In the genomic region with DNA sequence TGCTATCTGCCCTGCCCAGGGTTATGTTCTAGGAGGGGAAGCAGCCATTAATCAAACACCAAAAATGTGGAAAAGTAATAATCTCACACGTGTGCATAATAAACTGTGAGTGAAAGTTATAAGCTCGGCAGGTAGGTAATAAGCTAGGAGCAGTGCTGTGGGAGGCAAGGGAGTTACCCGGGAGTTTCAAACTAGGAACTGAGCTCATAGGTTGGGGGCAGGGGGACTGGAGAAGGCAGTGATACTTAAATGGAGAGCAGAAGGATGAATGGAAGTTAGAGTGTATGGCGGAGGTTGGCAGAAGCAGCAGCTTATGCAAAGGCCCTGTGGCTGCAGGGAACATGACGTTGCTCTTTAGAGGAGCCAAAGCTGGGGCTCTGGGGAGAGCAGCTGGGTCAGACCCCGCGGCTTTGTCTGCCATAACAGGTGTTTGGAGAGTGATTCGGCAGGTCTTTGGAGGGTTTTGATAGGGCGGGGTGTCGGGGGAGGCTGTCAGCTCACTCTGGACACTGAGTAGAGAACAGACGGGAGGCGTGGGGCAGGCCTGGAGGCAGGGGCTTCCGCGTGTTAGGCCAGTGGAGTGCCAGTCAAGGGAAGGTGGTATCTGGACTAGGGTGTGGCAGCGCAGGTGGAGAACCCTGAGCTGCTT, we compare ENCODE assay signal across 7 cellular contexts. TPM values are rescaled to one million over a fixed set of nuclear protein-coding genes. Genes with fewer than 3 reads are reported as not detected.
A peak's percentile ranks its signal among the peaks of the same experiment; 100 is the strongest.
DNase-seq lines count a peak whose midpoint lies in the region; ATAC-seq and TF ChIP-seq lines count a peak whose summit lies in the region.

No MANE protein-coding gene starts in this region.

- H3K9me3 Mint-ChIP-seq in WTC11 = no peaks in the 10 kb centered on the region
- H3K9me3 Mint-ChIP-seq in stimulated activated memory B cell treated with anti-CD40 and anti-IgM and Interleukin-4, amounts not matched to agents 10 μg/mL and 1 μg/mL and 100 μg/mL, for 72 hours = no peaks in the 10 kb centered on the region
- no peaks in the 10 kb centered on the region for H3K9me3 Mint-ChIP-seq in activated naive CD4-positive, alpha-beta T cell treated with anti-CD3 and anti-CD28 coated beads, Interleukin-2, amount 50 U/mL, for 72 hours

- peaks cover 51% of the 10 kb centered on the region for H3K4me1 ChIP-seq in HUES48 (ENCODE audit: control insufficient read depth, insufficient read depth, low read length)

- DNase-seq in WTC11 (ENCODE audit: low spot score) (no peak), NAMALWA (ENCODE audit: low spot score) (no peak), SIG-M5 (lab: John Stamatoyannopoulos, UW) (no peak)
- DNase-seq in activated naive CD4-positive, alpha-beta T cell treated with anti-CD3 and anti-CD28 coated beads, Interleukin-2, amount 50 U/mL, for 72 hours (ENCODE audit: low spot score in 2 of 2) = no peak

- no peak for TF ChIP-seq CTCF in WTC11 (IDR thresholded peaks at IDR 0.05)

- H3K9ac ChIP-seq in HUES48 (ENCODE audit: low read depth, low read length) = peak overlapping the region; percentile 76

- peaks cover 76% of the 10 kb centered on the region for H3K4me1 Mint-ChIP-seq in WTC11
- H3K4me1 Mint-ChIP-seq in stimulated activated memory B cell treated with anti-CD40 and anti-IgM and Interleukin-4, amounts not matched to agents 10 μg/mL and 1 μg/mL and 100 μg/mL, for 72 hours = peaks cover 11% of the 10 kb centered on the region

- peak overlapping the region; percentile 78 for H3K4me3 Mint-ChIP-seq in WTC11
- peak overlapping the region; percentile 73 for H3K4me3 Mint-ChIP-seq in stimulated activated memory B cell treated with anti-CD40 and anti-IgM and Interleukin-4, amounts not matched to agents 10 μg/mL and 1 μg/mL and 100 μg/mL, for 72 hours

- H3K27me3 Mint-ChIP-seq in WTC11 (ENCODE audit: low read depth) = no peaks in the 10 kb centered on the region
- peaks cover 62% of the 10 kb centered on the region for H3K27me3 Mint-ChIP-seq in stimulated activated memory B cell treated with anti-CD40 and anti-IgM and Interleukin-4, amounts not matched to agents 10 μg/mL and 1 μg/mL and 100 μg/mL, for 72 hours

- peak overlapping the region; percentile 100 for H3K27ac Mint-ChIP-seq in WTC11
- no peak overlapping the region for H3K27ac Mint-ChIP-seq in stimulated activated memory B cell treated with anti-CD40 and anti-IgM and Interleukin-4, amounts not matched to agents 10 μg/mL and 1 μg/mL and 100 μg/mL, for 72 hours
- no peak overlapping the region for H3K27ac Mint-ChIP-seq in activated naive CD4-positive, alpha-beta T cell treated with anti-CD3 and anti-CD28 coated beads, Interleukin-2, amount 50 U/mL, for 72 hours

- H3K36me3 ChIP-seq in HUES48 (ENCODE audit: control insufficient read depth, insufficient read depth, low read length) = peaks cover 37% of the 10 kb centered on the region

- no peaks in the 10 kb centered on the region for H3K27me3 ChIP-seq in HUES48 (ENCODE audit: control insufficient read depth, insufficient read depth, low read length)

- CTCF ChIA-PET in WTC11 (lab: Charles Lee) = interaction anchor here (0.6 to 4.7 kb wide), 9 partner anchors 13 to 950 kb away, joined by 3 to 23 read pairs (median 4); a partner anchor contains a TSS

- peak overlapping the region; percentile 93 for H3K27ac ChIP-seq in HUES48 (ENCODE audit: low read depth, low read length)

- H3K9me3 ChIP-seq in HUES48 (ENCODE audit: control insufficient read depth, insufficient read depth, low read length) = no peaks in the 10 kb centered on the region
- no peaks in the 10 kb centered on the region for H3K9me3 ChIP-seq in iPS-18c (ENCODE audit: control insufficient read depth, insufficient read depth, low read length)

- no peak for ATAC-seq in WTC11
- ATAC-seq in stimulated activated memory B cell treated with anti-CD40 and anti-IgM and Interleukin-4, amounts not matched to agents 10 μg/mL and 1 μg/mL and 100 μg/mL, for 72 hours = no peak
- no peak for ATAC-seq in activated naive CD4-positive, alpha-beta T cell treated with anti-CD3 and anti-CD28 coated beads, Interleukin-2, amount 50 U/mL, for 72 hours

- peak overlapping the region; percentile 61 for H3K4me3 ChIP-seq in HUES48 (ENCODE audit: low read depth, low read length)
- peak overlapping the region; percentile 37 for H3K4me3 ChIP-seq in iPS-18c (ENCODE audit: insufficient read depth, low read depth, low read length)

- H3K36me3 Mint-ChIP-seq in WTC11 = peaks cover 21% of the 10 kb centered on the region
- H3K36me3 Mint-ChIP-seq in stimulated activated memory B cell treated with anti-CD40 and anti-IgM and Interleukin-4, amounts not matched to agents 10 μg/mL and 1 μg/mL and 100 μg/mL, for 72 hours = no peaks in the 10 kb centered on the region
- no peaks in the 10 kb centered on the region for H3K36me3 Mint-ChIP-seq in activated naive CD4-positive, alpha-beta T cell treated with anti-CD3 and anti-CD28 coated beads, Interleukin-2, amount 50 U/mL, for 72 hours

- POLR2A ChIA-PET in WTC11 (lab: Charles Lee) = interaction anchor here (0.5 to 3.5 kb wide), 14 partner anchors 8 to 192 kb away, joined by 3 to 24 read pairs (median 5); a partner anchor contains a TSS

TF ChIP-seq in WTC11, 78 proteins besides CTCF, POLR2A, EP300 and RAD21 (continues in another document):
- TF ChIP-seq, protein P1, sequence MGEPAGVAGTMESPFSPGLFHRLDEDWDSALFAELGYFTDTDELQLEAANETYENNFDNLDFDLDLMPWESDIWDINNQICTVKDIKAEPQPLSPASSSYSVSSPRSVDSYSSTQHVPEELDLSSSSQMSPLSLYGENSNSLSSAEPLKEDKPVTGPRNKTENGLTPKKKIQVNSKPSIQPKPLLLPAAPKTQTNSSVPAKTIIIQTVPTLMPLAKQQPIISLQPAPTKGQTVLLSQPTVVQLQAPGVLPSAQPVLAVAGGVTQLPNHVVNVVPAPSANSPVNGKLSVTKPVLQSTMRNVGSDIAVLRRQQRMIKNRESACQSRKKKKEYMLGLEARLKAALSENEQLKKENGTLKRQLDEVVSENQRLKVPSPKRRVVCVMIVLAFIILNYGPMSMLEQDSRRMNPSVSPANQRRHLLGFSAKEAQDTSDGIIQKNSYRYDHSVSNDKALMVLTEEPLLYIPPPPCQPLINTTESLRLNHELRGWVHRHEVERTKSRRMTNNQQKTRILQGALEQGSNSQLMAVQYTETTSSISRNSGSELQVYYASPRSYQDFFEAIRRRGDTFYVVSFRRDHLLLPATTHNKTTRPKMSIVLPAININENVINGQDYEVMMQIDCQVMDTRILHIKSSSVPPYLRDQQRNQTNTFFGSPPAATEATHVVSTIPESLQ (CRISPR knock-in tag; IDR thresholded peaks at IDR 0.05) = no peak
- TF ChIP-seq TP53 (CRISPR knock-in tag; IDR thresholded peaks at IDR 0.05) = no peak
- TF ChIP-seq, protein P2, sequence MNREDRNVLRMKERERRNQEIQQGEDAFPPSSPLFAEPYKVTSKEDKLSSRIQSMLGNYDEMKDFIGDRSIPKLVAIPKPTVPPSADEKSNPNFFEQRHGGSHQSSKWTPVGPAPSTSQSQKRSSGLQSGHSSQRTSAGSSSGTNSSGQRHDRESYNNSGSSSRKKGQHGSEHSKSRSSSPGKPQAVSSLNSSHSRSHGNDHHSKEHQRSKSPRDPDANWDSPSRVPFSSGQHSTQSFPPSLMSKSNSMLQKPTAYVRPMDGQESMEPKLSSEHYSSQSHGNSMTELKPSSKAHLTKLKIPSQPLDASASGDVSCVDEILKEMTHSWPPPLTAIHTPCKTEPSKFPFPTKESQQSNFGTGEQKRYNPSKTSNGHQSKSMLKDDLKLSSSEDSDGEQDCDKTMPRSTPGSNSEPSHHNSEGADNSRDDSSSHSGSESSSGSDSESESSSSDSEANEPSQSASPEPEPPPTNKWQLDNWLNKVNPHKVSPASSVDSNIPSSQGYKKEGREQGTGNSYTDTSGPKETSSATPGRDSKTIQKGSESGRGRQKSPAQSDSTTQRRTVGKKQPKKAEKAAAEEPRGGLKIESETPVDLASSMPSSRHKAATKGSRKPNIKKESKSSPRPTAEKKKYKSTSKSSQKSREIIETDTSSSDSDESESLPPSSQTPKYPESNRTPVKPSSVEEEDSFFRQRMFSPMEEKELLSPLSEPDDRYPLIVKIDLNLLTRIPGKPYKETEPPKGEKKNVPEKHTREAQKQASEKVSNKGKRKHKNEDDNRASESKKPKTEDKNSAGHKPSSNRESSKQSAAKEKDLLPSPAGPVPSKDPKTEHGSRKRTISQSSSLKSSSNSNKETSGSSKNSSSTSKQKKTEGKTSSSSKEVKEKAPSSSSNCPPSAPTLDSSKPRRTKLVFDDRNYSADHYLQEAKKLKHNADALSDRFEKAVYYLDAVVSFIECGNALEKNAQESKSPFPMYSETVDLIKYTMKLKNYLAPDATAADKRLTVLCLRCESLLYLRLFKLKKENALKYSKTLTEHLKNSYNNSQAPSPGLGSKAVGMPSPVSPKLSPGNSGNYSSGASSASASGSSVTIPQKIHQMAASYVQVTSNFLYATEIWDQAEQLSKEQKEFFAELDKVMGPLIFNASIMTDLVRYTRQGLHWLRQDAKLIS (CRISPR knock-in tag; IDR thresholded peaks at IDR 0.05; ENCODE audit: borderline replicate concordance) = no peak
- no peak for TF ChIP-seq RORB (CRISPR knock-in tag; IDR thresholded peaks at IDR 0.05)
- TF ChIP-seq, protein P3, sequence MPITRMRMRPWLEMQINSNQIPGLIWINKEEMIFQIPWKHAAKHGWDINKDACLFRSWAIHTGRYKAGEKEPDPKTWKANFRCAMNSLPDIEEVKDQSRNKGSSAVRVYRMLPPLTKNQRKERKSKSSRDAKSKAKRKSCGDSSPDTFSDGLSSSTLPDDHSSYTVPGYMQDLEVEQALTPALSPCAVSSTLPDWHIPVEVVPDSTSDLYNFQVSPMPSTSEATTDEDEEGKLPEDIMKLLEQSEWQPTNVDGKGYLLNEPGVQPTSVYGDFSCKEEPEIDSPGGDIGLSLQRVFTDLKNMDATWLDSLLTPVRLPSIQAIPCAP (CRISPR knock-in tag; IDR thresholded peaks at IDR 0.05) = no peak
- no peak for TF ChIP-seq NR1H2 (CRISPR knock-in tag; IDR thresholded peaks at IDR 0.05)

RNA-seq across cellular contexts. Expression of a gene that starts 20.0 kb away (rescaled TPM):
- 248 to 295 TPM (median 275 TPM) in 3 replicates for total RNA-seq in WTC11 (2021)
- total RNA-seq in activated naive CD4-positive, alpha-beta T cell treated with anti-CD3 and anti-CD28 coated beads, Interleukin-2, amount 50 U/mL, for 72 hours = 10 to 100 TPM in 1 of 2 donors, under 1 TPM in 1; 0.25 to 21.9 TPM

Comparison
In these comparisons a context has a peak if more than half of its experiments do, and no peak if none do; other contexts are left out.
1. RNA of a gene that starts 20.0 kb away (total RNA-seq): 248 to 295 TPM in WTC11; 0.25 to 21.9 TPM in activated naive CD4-positive, alpha-beta T cell treated with anti-CD3 and anti-CD28 coated beads, Interleukin-2, amount 50 U/mL, for 72 hours; every median in the first group is over 10 times any median in the second.